ENCODE assay signal across 13 cellular contexts in the genomic region with DNA sequence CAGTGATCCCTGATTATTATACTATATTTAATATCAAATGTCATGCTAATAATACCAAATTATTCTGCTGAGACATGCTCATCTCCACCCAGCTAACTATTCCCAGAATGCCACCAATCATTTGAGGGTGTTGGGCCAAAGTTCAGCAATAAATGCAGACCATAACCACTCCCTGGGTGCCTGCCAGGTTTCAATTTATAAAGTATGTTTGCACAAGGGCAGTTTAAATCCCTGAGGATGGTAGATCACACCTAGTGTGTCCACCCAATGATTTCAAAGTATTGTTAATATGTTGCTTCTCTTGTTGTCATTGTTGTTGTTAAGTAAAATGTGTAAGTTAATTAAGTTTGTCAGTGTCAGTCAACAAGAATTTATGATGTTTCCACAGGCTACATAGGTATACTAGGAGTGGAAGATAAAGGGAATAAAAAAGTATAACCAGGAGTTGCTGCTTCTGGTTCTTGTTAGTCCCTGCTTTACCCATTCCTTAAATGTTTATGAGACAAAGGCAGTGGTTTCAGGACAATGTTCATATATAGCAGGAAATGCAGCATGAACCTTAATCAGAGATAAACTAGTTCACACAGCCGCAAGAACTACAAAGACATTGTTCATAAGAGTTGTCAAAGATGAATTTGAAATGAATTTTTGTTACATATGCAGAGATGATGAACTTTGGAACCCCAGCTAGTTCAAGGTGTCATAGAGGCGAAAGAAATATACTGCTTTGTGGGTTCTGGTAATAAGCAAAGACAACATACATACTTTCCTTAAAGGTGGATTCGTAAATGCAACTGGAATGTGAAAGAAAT. TPM values are rescaled to one million over a fixed set of nuclear protein-coding genes. Genes with fewer than 3 reads are reported as not detected.
A peak's percentile ranks its signal among the peaks of the same experiment; 100 is the strongest.
DNase-seq lines count a peak whose midpoint lies in the region; ATAC-seq and TF ChIP-seq lines count a peak whose summit lies in the region.
"Had no signal": no experiment of that assay in that cellular context is flagged by ENCODE, and none has a peak within 500 bp of the region (broad histone marks: within the 10 kb centered on the region; RNA-seq: fewer than 3 reads in every experiment).

No MANE protein-coding gene starts in this region.

- peak overlapping the region; percentile 6 to 80 (median 18) for H3K4me3 Mint-ChIP-seq in T-cell
- H3K4me3 Mint-ChIP-seq in naive thymus-derived CD4-positive, alpha-beta T cell: peak overlapping the region in 9 of 10 donors; percentile 24 to 82 (median 63)
- H3K4me3 Mint-ChIP-seq: neural progenitor cell had no signal

- no peak overlapping the region for H3K4me3 ChIP-seq in HEK293 (ENCODE audit: low read depth, low read length)
- H3K4me3 ChIP-seq in naive thymus-derived CD4-positive, alpha-beta T cell (ENCODE audit: low read length): no peak overlapping the region
- H3K4me3 ChIP-seq: neural progenitor cell had no signal

- H3K4me1 ChIP-seq in HEK293 (ENCODE audit: control insufficient read depth, insufficient read depth, low read length): peaks cover 9% of the 10 kb centered on the region
- H3K4me1 ChIP-seq in naive thymus-derived CD4-positive, alpha-beta T cell (ENCODE audit: control insufficient read depth in 2 of 2, insufficient read depth in 2 of 2, low read length in 2 of 2): no peaks in the 10 kb centered on the region

- intact Hi-C loops in naive thymus-derived CD4-positive, alpha-beta T cell (cut with micrococcal nuclease): loop anchor here in 1 of 2 donors (1.0 to 10.0 kb wide), 2 partner anchors 25 to 212 kb away; partner anchors contain the start of genes CEP44, FBXO8 and HPGD

- H3K36me3 ChIP-seq in HEK293 (ENCODE audit: control insufficient read depth in 2 of 2, insufficient read depth in 1 of 2, low read length in 2 of 2): no peaks in the 10 kb centered on the region
- H3K36me3 ChIP-seq in naive thymus-derived CD4-positive, alpha-beta T cell (ENCODE audit: control insufficient read depth in 2 of 3, insufficient read depth in 3 of 3, low read length in 3 of 3): no peaks in the 10 kb centered on the region
- H3K36me3 ChIP-seq: neural progenitor cell had no signal

- no peaks in the 10 kb centered on the region for H3K27me3 Mint-ChIP-seq in T-cell
- no peaks in the 10 kb centered on the region for H3K27me3 Mint-ChIP-seq in naive thymus-derived CD4-positive, alpha-beta T cell
- H3K27me3 Mint-ChIP-seq: activated naive CD4-positive, alpha-beta T cell treated with anti-CD3 and anti-CD28 coated beads, Interleukin-2, amount 50 U/mL, for 24 hours had no signal

- CTCF ChIA-PET in HEK293 (lab: Yijun Ruan, JAX): no interaction called here
- CTCF ChIA-PET in T-cell (lab: Charles Lee): no interaction called here
- CTCF ChIA-PET in naive thymus-derived CD4-positive, alpha-beta T cell (lab: Charles Lee): interaction anchor here (0.6 kb wide), 1 partner anchor 1283 kb away, joined by 6 read pairs; no protein-coding TSS in a partner anchor

- no peaks in the 10 kb centered on the region for H3K9me3 Mint-ChIP-seq in T-cell
- no peaks in the 10 kb centered on the region for H3K9me3 Mint-ChIP-seq in naive thymus-derived CD4-positive, alpha-beta T cell
- H3K9me3 Mint-ChIP-seq: activated naive CD4-positive, alpha-beta T cell treated with anti-CD3 and anti-CD28 coated beads, Interleukin-2, amount 50 U/mL, for 24 hours; neural progenitor cell had no signal

- H3K27ac Mint-ChIP-seq in T-cell: peak overlapping the region; percentile 56
- peak overlapping the region in 5 of 9 donors; percentile 4 to 94 (median 66) for H3K27ac Mint-ChIP-seq in naive thymus-derived CD4-positive, alpha-beta T cell
- H3K27ac Mint-ChIP-seq: activated naive CD4-positive, alpha-beta T cell treated with anti-CD3 and anti-CD28 coated beads, Interleukin-2, amount 50 U/mL, for 24 hours; neural progenitor cell had no signal

- no peaks in the 10 kb centered on the region for H3K27me3 ChIP-seq in naive thymus-derived CD4-positive, alpha-beta T cell (ENCODE audit: control insufficient read depth in 2 of 2, insufficient read depth in 2 of 2, low read length in 2 of 2)
- H3K27me3 ChIP-seq: neural progenitor cell had no signal

- no peak for TF ChIP-seq CTCF in HEK293 (tag by site-specific recombination; IDR thresholded peaks at IDR 0.05)

- DNase-seq in DMS53 (lab: John Stamatoyannopoulos, UW): peak; percentile 34
- DNase-seq in DMS53 treated with DMSO at 0.1 percent for 48 hours (lab: John Stamatoyannopoulos, UW; ENCODE audit: unreplicated experiment): no peak
- no peak for DNase-seq in T-cell
- peak in 3 of 9 donors; percentile 9 to 15 (median 12) for DNase-seq in naive thymus-derived CD4-positive, alpha-beta T cell
- DNase-seq in activated CD4-positive, CD25-positive, alpha-beta regulatory T cell treated with anti-CD3 and anti-CD28 coated beads, Interleukin-2, amount 50 U/mL, for 72 hours: no peak
- no peak for DNase-seq in GM19238 (ENCODE audit: insufficient read length, low spot score)
- no peak for DNase-seq in activated CD8-positive, alpha-beta memory T cell treated with anti-CD3 and anti-CD28 coated beads, Interleukin-2, amount 50 U/mL, for 48 hours
- DNase-seq: 8988T, NCI-H2227 treated with DMSO at 0.1 percent for 48 hours had no signal

- ATAC-seq in T-cell (replicated peaks in 1 of 4): peak in 1 of 4 experiments; percentile 39
- ATAC-seq in naive thymus-derived CD4-positive, alpha-beta T cell: no peak
- ATAC-seq: left lobe of liver had no signal

- POLR2A ChIA-PET in HEK293 (lab: Yijun Ruan, JAX): no interaction called here
- POLR2A ChIA-PET in T-cell (lab: Charles Lee): no interaction called here
- POLR2A ChIA-PET in naive thymus-derived CD4-positive, alpha-beta T cell (lab: Charles Lee): no interaction called here

- peaks cover 15 to 28% (median 22%) of the 10 kb centered on the region in 3 donors for H3K4me1 Mint-ChIP-seq in T-cell
- H3K4me1 Mint-ChIP-seq in naive thymus-derived CD4-positive, alpha-beta T cell: peaks cover 0 to 27% (median 12%) of the 10 kb centered on the region in 7 donors

- H3K27ac ChIP-seq in HEK293 (ENCODE audit: extremely low read depth, low read depth, low read length): no peak overlapping the region
- no peak overlapping the region for H3K27ac ChIP-seq in naive thymus-derived CD4-positive, alpha-beta T cell (ENCODE audit: low read depth, low read length)
- H3K27ac ChIP-seq: neural progenitor cell had no signal

- no peaks in the 10 kb centered on the region for H3K36me3 Mint-ChIP-seq in T-cell
- H3K36me3 Mint-ChIP-seq in naive thymus-derived CD4-positive, alpha-beta T cell: peaks cover 0 to 3% (median 0%) of the 10 kb centered on the region in 5 donors
- H3K36me3 Mint-ChIP-seq: activated naive CD4-positive, alpha-beta T cell treated with anti-CD3 and anti-CD28 coated beads, Interleukin-2, amount 50 U/mL, for 24 hours; neural progenitor cell had no signal

- no peaks in the 10 kb centered on the region for H3K9me3 ChIP-seq in HEK293 (ENCODE audit: control insufficient read depth, insufficient read depth, low read depth, low read length)
- no peaks in the 10 kb centered on the region for H3K9me3 ChIP-seq in naive thymus-derived CD4-positive, alpha-beta T cell (ENCODE audit: control insufficient read depth in 2 of 3, low read length in 3 of 3)

TF ChIP-seq in HEK293, 187 proteins besides CTCF, POLR2A, EP300 and RAD21:
- TF ChIP-seq BCL11A (tag by site-specific recombination; IDR thresholded peaks at IDR 0.05; ENCODE audit: low read depth): no peak
- no peak for TF ChIP-seq TRIM28 (IDR thresholded peaks at IDR 0.05; ENCODE audit: borderline replicate concordance, low read length)
- TF ChIP-seq ZNF18 (tag by site-specific recombination; IDR thresholded peaks at IDR 0.05): peak; percentile 84
- TF ChIP-seq ZFP3 (tag by site-specific recombination; IDR thresholded peaks at IDR 0.05; ENCODE audit: low read depth): no peak
- TF ChIP-seq KLF16 (tag by site-specific recombination; IDR thresholded peaks at IDR 0.05): no peak

RNA-seq across cellular contexts. Expression of gene HPGD, which starts 25.5 kb away (rescaled TPM):
- 10 to 100 TPM in 1 of 5 donors, 1 to 10 TPM in 4; 3.5 to 14.6 (median 7.8) TPM for total RNA-seq in T-cell
- 10 to 100 TPM in 1 of 5 experiments, 1 to 10 TPM in 4; 2.5 to 13.5 (median 4.6) TPM for total RNA-seq in naive thymus-derived CD4-positive, alpha-beta T cell
- polyA plus RNA-seq in naive thymus-derived CD4-positive, alpha-beta T cell: 10 to 100 TPM in 1 of 2 donors, 1 to 10 TPM in 1; 7.5 to 13.1 TPM
